8 cellular contexts compared by ENCODE assay signal in genomic region chr11:34339149-34340064, GRCh38. TPM values are rescaled to one million over a fixed set of nuclear protein-coding genes. Genes with fewer than 3 reads are reported as not detected.
DNase-seq lines count a peak whose midpoint lies in the region; ATAC-seq and TF ChIP-seq lines count a peak whose summit lies in the region.

No MANE protein-coding gene starts in this region.

- WGBS in esophagus muscularis mucosa = 82% methylated on average over 6 of the region's 7 CpGs
- 84 to 88% methylated on average over 7 of the region's 7 CpGs for WGBS in testis, 2 donors

- no peak overlapping the region for H3K9ac ChIP-seq in PC-3 (ENCODE audit: low read length)

- POLR2A ChIA-PET in PC-3 (lab: Charles Lee; ENCODE audit: unreplicated experiment) = no interaction called here

- no peak for TF ChIP-seq EP300 in esophagus muscularis mucosa (IDR thresholded peaks at IDR 0.05)

- H3K4me2 ChIP-seq in PC-3 (ENCODE audit: low read length) (peak overlapping the region; percentile 23), GM23338 (no peak overlapping the region)

- ATAC-seq in GM18907 (IDR thresholded peaks at IDR 0.05; ENCODE audit: unreplicated experiment) (peak; percentile 96), HG02938 (IDR thresholded peaks at IDR 0.05; ENCODE audit: unreplicated experiment) (peak; percentile 87), PC-3 (peak; percentile 61), GM23338 (no peak)
- ATAC-seq in natural killer cell treated with Interleukin-12 subunit alpha and Interleukin-12 subunit beta and Interleukin-15 and Interleukin-18, amount 100 ng/mL, for 72 hours = peak; percentile 84 to 89

- H4K20me1 ChIP-seq in PC-3 (ENCODE audit: low read length) (0 out of 2 replicates have a peak, but pooled peaks cover 6% of the 10 kb centered on the region), GM23338 (replicated peaks; ENCODE audit: insufficient read depth) (no peaks in the 10 kb centered on the region; the same call in 1 of the 2 replicates)

- no peaks in the 10 kb centered on the region for H3K36me3 Mint-ChIP-seq in natural killer cell treated with Interleukin-12 subunit alpha and Interleukin-12 subunit beta and Interleukin-15 and Interleukin-18, amount 100 ng/mL, for 72 hours
- no peaks in the 10 kb centered on the region for H3K36me3 Mint-ChIP-seq in GM23338 (ENCODE audit: low read depth)

- H3K4me3 Mint-ChIP-seq in natural killer cell treated with Interleukin-12 subunit alpha and Interleukin-12 subunit beta and Interleukin-15 and Interleukin-18, amount 100 ng/mL, for 72 hours = peak overlapping the region; percentile 16
- H3K4me3 Mint-ChIP-seq in GM23338 = no peak overlapping the region

- peaks cover 6% of the 10 kb centered on the region for H3F3A ChIP-seq in PC-3 (ENCODE audit: low read length, unreplicated experiment)
- no peaks in the 10 kb centered on the region for H3F3A ChIP-seq in GM23338 (replicated peaks; ENCODE audit: low read depth)

- TF ChIP-seq POLR2A in esophagus muscularis mucosa (IDR thresholded peaks at IDR 0.05; ENCODE audit: low read depth) (no peak), testis (IDR thresholded peaks at IDR 0.05) (no peak)

- H3K27ac ChIP-seq in PC-3 (ENCODE audit: low read length) (no peak overlapping the region), esophagus muscularis mucosa (replicated peaks in 1 of 4) (no peak overlapping the region), testis (no peak overlapping the region), GM23338 (ENCODE audit: low read depth) (no peak overlapping the region)

- H3K9me3 ChIP-seq in PC-3 (ENCODE audit: low read length) = no peaks in the 10 kb centered on the region
- H3K9me3 ChIP-seq in esophagus muscularis mucosa = no peaks in the 10 kb centered on the region
- H3K9me3 ChIP-seq in testis = no peaks in the 10 kb centered on the region

- BruUV-seq in PC-3 (replicated peaks; lab: Mats Ljungman, UMichigan) = no TSS peak

- H3K9me3 Mint-ChIP-seq in natural killer cell treated with Interleukin-12 subunit alpha and Interleukin-12 subunit beta and Interleukin-15 and Interleukin-18, amount 100 ng/mL, for 72 hours = no peaks in the 10 kb centered on the region
- no peaks in the 10 kb centered on the region for H3K9me3 Mint-ChIP-seq in GM23338

- DNase-seq in PC-3 (peak; percentile 63), esophagus muscularis mucosa (ENCODE audit: extremely low spot score) (no peak), testis (no peak), GM23338 (ENCODE audit: low spot score) (no peak), posterior vena cava (ENCODE audit: low spot score) (no peak)
- peak; percentile 63 for DNase-seq in natural killer cell treated with Interleukin-12 subunit alpha and Interleukin-12 subunit beta and Interleukin-15 and Interleukin-18, amount 100 ng/mL, for 72 hours (ENCODE audit: low spot score)

- CTCF ChIA-PET in PC-3 (lab: Charles Lee) = no interaction called here

- H3K36me3 ChIP-seq in PC-3 (ENCODE audit: low read depth, low read length) = no peaks in the 10 kb centered on the region
- H3K36me3 ChIP-seq in esophagus muscularis mucosa = no peaks in the 10 kb centered on the region
- H3K36me3 ChIP-seq in testis (ENCODE audit: low read depth, missing control alignments) = no peaks in the 10 kb centered on the region
- H3K36me3 ChIP-seq in GM23338 (ENCODE audit: insufficient read depth) = no peaks in the 10 kb centered on the region; the same call in 1 of the 2 replicates

- H2AFZ ChIP-seq in PC-3 (ENCODE audit: low read length) (no peak overlapping the region), GM23338 (no peak overlapping the region)

- intact Hi-C loops in PC-3 (cut with micrococcal nuclease) = no loop called here
- intact Hi-C loops in esophagus muscularis mucosa (cut with DNase I) = loop anchor here (10.0 kb wide), 1 partner anchor 75 kb away; no protein-coding TSS in a partner anchor
- intact Hi-C loops in testis (cut with DNase I; ENCODE audit: low total_unique reads) = no loop called here
- intact Hi-C loops in posterior vena cava (cut with DNase I) = no loop called here

- H3K27me3 ChIP-seq in PC-3 (ENCODE audit: low read length) = no peaks in the 10 kb centered on the region
- H3K27me3 ChIP-seq in esophagus muscularis mucosa = no peaks in the 10 kb centered on the region
- no peaks in the 10 kb centered on the region for H3K27me3 ChIP-seq in testis
- H3K27me3 ChIP-seq in GM23338 (ENCODE audit: insufficient read depth) = no peaks in the 10 kb centered on the region

- no peaks in the 10 kb centered on the region for H3K27me3 Mint-ChIP-seq in natural killer cell treated with Interleukin-12 subunit alpha and Interleukin-12 subunit beta and Interleukin-15 and Interleukin-18, amount 100 ng/mL, for 72 hours
- H3K27me3 Mint-ChIP-seq in GM23338 (ENCODE audit: insufficient read depth, low read depth, poor library complexity) = peaks cover 3% of the 10 kb centered on the region

- H3K4me1 Mint-ChIP-seq in natural killer cell treated with Interleukin-12 subunit alpha and Interleukin-12 subunit beta and Interleukin-15 and Interleukin-18, amount 100 ng/mL, for 72 hours (ENCODE audit: low read depth in 2 of 2) = peaks cover 27 to 40% of the 10 kb centered on the region in 2 donors
- peaks cover 13% of the 10 kb centered on the region for H3K4me1 Mint-ChIP-seq in GM23338

- no peaks in the 10 kb centered on the region for H3K9me2 ChIP-seq in PC-3 (replicated peaks; ENCODE audit: low read length)
- no peaks in the 10 kb centered on the region for H3K9me2 ChIP-seq in GM23338 (ENCODE audit: insufficient read depth)

- peaks cover 31% of the 10 kb centered on the region for H3K4me1 ChIP-seq in PC-3 (ENCODE audit: insufficient read depth, low read length)
- peaks cover 21 to 37% (median 30%) of the 10 kb centered on the region in 4 donors for H3K4me1 ChIP-seq in esophagus muscularis mucosa
- peaks cover 7% of the 10 kb centered on the region for H3K4me1 ChIP-seq in testis
- H3K4me1 ChIP-seq in GM23338 (ENCODE audit: insufficient read depth) = peaks cover 10% of the 10 kb centered on the region

- H3K4me3 ChIP-seq in PC-3 (ENCODE audit: low read length) = no peak overlapping the region
- H3K4me3 ChIP-seq in esophagus muscularis mucosa = no peak overlapping the region
- no peak overlapping the region for H3K4me3 ChIP-seq in testis
- no peak overlapping the region for H3K4me3 ChIP-seq in GM23338

- TF ChIP-seq CTCF in PC-3 (conservative IDR thresholded peaks at IDR 0.05; ENCODE audit: low read depth, low read length) (no peak), esophagus muscularis mucosa (IDR thresholded peaks at IDR 0.05) (no peak), testis (IDR thresholded peaks at IDR 0.05) (no peak), GM23338 (conservative IDR thresholded peaks at IDR 0.05; ENCODE audit: low read depth in 2 of 2) (no peak)

- peaks cover 77% of the 10 kb centered on the region for H3K79me2 ChIP-seq in PC-3 (ENCODE audit: low read length)
- peaks cover 35% of the 10 kb centered on the region for H3K79me2 ChIP-seq in GM23338 (replicated peaks; ENCODE audit: insufficient read depth)

- peak overlapping the region in 1 of 2 donors; percentile 36 for H3K27ac Mint-ChIP-seq in natural killer cell treated with Interleukin-12 subunit alpha and Interleukin-12 subunit beta and Interleukin-15 and Interleukin-18, amount 100 ng/mL, for 72 hours
- no peak overlapping the region for H3K27ac Mint-ChIP-seq in GM23338

TF ChIP-seq in GM23338, 12 proteins besides CTCF, POLR2A, EP300 and RAD21 (continues in another document):
- TF ChIP-seq POLR2AphosphoS5 (IDR thresholded peaks at IDR 0.05; ENCODE audit: low read depth) (no peak), NANOG (IDR thresholded peaks at IDR 0.05; ENCODE audit: borderline replicate concordance) (no peak), REST (IDR thresholded peaks at IDR 0.05; ENCODE audit: unreplicated experiment) (no peak), EZH2phosphoT487 (IDR thresholded peaks at IDR 0.05; ENCODE audit: unreplicated experiment) (no peak), ZNF114 (CRISPR knock-in tag; IDR thresholded peaks at IDR 0.05) (no peak), ZNF331 (CRISPR knock-in tag; IDR thresholded peaks at IDR 0.05; ENCODE audit: low read depth) (no peak)

RNA-seq across cellular contexts. Expression of gene ABTB2, which starts 18.4 kb away (rescaled TPM):
- total RNA-seq in PC-3 (2014; rRNA removed) = 5.2 and 10.0 TPM in 2 replicates
- total RNA-seq in natural killer cell treated with Interleukin-12 subunit alpha and Interleukin-12 subunit beta and Interleukin-15 and Interleukin-18, amount 100 ng/mL, for 72 hours = 10 to 100 TPM; 12.2 to 30.3 TPM
- total RNA-seq in esophagus muscularis mucosa = 1 to 10 TPM; 5.0 to 8.0 (median 7.2) TPM
- total RNA-seq in testis = 10 to 100 TPM in 1 of 2 donors, 1 to 10 TPM in 1; 5.8 to 12.1 TPM
- polyA plus RNA-seq in testis (ENCODE audit: insufficient read depth, low read depth, low replicate concordance) = 8.9 TPM
- total RNA-seq in GM23338 (2014; rRNA removed; shearing (Covaris generic)) = 9.9 and 12.1 TPM in 2 replicates
- 2.6 and 3.1 TPM in 2 replicates for polyA plus RNA-seq in GM23338 (2016; fragmentation: Nextera tagmentation; extraction: Ambion mirVana)
- total RNA-seq in posterior vena cava = 1 to 10 TPM; 8.6 to 8.7 TPM

Comparison
In these comparisons a context has a peak if more than half of its experiments do, and no peak if none do; other contexts are left out.
1. DNase-seq: peak in PC-3 (single experiment) and natural killer cell treated with Interleukin-12 subunit alpha and Interleukin-12 subunit beta and Interleukin-15 and Interleukin-18, amount 100 ng/mL, for 72 hours (single experiment); none in esophagus muscularis mucosa (single experiment), testis (single experiment), GM23338 (single experiment) and posterior vena cava (single experiment).